Comparison of ENCODE assay signal across 1 cellular context in the genomic region with DNA sequence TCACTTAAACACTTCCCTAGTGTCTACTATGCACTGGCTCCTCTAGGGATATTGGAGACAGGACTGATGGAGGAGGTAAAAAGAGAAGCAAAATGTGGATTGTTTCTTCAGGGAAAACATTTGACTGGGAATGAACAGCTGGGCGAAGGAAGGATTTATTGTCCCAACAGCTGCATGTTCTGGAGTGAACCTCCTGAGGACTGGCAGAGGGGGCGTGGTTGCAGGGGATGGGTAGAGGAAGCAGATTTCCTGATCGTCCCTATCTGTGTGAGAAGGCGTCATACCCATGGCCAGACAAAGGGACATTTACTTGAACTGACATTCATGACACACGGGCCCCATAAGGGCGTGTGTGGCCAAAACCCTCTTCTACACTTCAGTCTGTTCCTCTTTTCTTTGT.
TF ChIP-seq lines count a peak whose summit lies in the region.

No MANE protein-coding gene starts in this region.

TF ChIP-seq in GM23338, 12 proteins besides CTCF, POLR2A, EP300 and RAD21 (continued from another document):
- TF ChIP-seq ETS1 (IDR thresholded peaks at IDR 0.05) (no peak), ZNF331 (CRISPR knock-in tag; IDR thresholded peaks at IDR 0.05; ENCODE audit: low read depth) (no peak)
